8 cellular contexts compared by ENCODE assay signal in genomic region chr6:43769526-43770416, GRCh38. TPM values are rescaled to one million over a fixed set of nuclear protein-coding genes. Genes with fewer than 3 reads are reported as not detected.
DNase-seq lines count a peak whose midpoint lies in the region; ATAC-seq and TF ChIP-seq lines count a peak whose summit lies in the region.

TSS of gene VEGFA (plus strand) at chr6:43770211.

- H3K27ac Mint-ChIP-seq in T-helper 1 cell treated with Interleukin-12 subunit alpha and Interleukin-12 subunit beta and Interleukin-4 antibody, amounts not matched to agents 30 μg/mL and 1 μg/mL, for 36 hours: peak within 1 kb of the TSS; percentile 92

- peak; percentile 53 for ATAC-seq in HG02798 (IDR thresholded peaks at IDR 0.05; ENCODE audit: poor library complexity, unreplicated experiment)

- H3K27ac ChIP-seq in left ventricle myocardium inferior (replicated peaks) (peak within 1 kb of the TSS; percentile 98), uterus (peak within 1 kb of the TSS; percentile 89)

- peak; percentile 97 for TF ChIP-seq CTCF in GM12875 (IDR thresholded peaks at IDR 0.05; ENCODE audit: borderline replicate concordance, insufficient read depth, low read depth, low read length)
- TF ChIP-seq CTCF in left ventricle myocardium inferior (IDR thresholded peaks at IDR 0.05; ENCODE audit: borderline replicate concordance): peak; percentile 98
- TF ChIP-seq CTCF in uterus (IDR thresholded peaks at IDR 0.05): peak; percentile 94 to 98 (median 96)

- peak within 1 kb of the TSS; percentile 98 for H3K4me3 Mint-ChIP-seq in T-helper 1 cell treated with Interleukin-12 subunit alpha and Interleukin-12 subunit beta and Interleukin-4 antibody, amounts not matched to agents 30 μg/mL and 1 μg/mL, for 36 hours

- H3K4me3 ChIP-seq in GM12875 (ENCODE audit: low read depth, low read length) (peak within 1 kb of the TSS; percentile 72), left ventricle myocardium inferior (peak within 1 kb of the TSS; percentile 95), uterus (peak within 1 kb of the TSS; percentile 74 to 88)

- H3K4me1 Mint-ChIP-seq in T-helper 1 cell treated with Interleukin-12 subunit alpha and Interleukin-12 subunit beta and Interleukin-4 antibody, amounts not matched to agents 30 μg/mL and 1 μg/mL, for 36 hours (ENCODE audit: low read depth): peaks cover 30% of the 10 kb centered on the region

- no peaks in the 10 kb centered on the region for H3K27me3 Mint-ChIP-seq in T-helper 1 cell treated with Interleukin-12 subunit alpha and Interleukin-12 subunit beta and Interleukin-4 antibody, amounts not matched to agents 30 μg/mL and 1 μg/mL, for 36 hours (ENCODE audit: low read depth)

- H3K36me3 Mint-ChIP-seq in T-helper 1 cell treated with Interleukin-12 subunit alpha and Interleukin-12 subunit beta and Interleukin-4 antibody, amounts not matched to agents 30 μg/mL and 1 μg/mL, for 36 hours (ENCODE audit: low read depth): no peaks in the 10 kb centered on the region

- DNase-seq in NCI-H1436 treated with DMSO at 0.1 percent for 48 hours (lab: John Stamatoyannopoulos, UW): peak; percentile 55
- DNase-seq in amniotic stem cell (lab: John Stamatoyannopoulos, UW): peak; percentile 83
- peak; percentile 91 for DNase-seq in left ventricle myocardium inferior
- DNase-seq in pulmonary artery endothelial cell (ENCODE audit: low read depth, low spot score): peak; percentile 60
- DNase-seq in uterus: peak; percentile 91

- H3K4me1 ChIP-seq in left ventricle myocardium inferior: peaks cover 67% of the 10 kb centered on the region
- peaks cover 0 to 5% of the 10 kb centered on the region in 2 donors for H3K4me1 ChIP-seq in uterus

- H3K9me3 Mint-ChIP-seq in T-helper 1 cell treated with Interleukin-12 subunit alpha and Interleukin-12 subunit beta and Interleukin-4 antibody, amounts not matched to agents 30 μg/mL and 1 μg/mL, for 36 hours: no peaks in the 10 kb centered on the region

- H3K27me3 ChIP-seq in left ventricle myocardium inferior (ENCODE audit: low read depth): no peaks in the 10 kb centered on the region
- no peaks in the 10 kb centered on the region for H3K27me3 ChIP-seq in uterus

- intact Hi-C loops in left ventricle myocardium inferior (cut with micrococcal nuclease): loop anchor here (5.0 to 10.0 kb wide), 2 partner anchors 105 to 308 kb away; no protein-coding TSS in a partner anchor
- intact Hi-C loops in uterus (cut with DNase I; ENCODE audit: low total_unique reads): loop anchor here (2.0 to 10.0 kb wide), 4 partner anchors 102 to 305 kb away; no protein-coding TSS in a partner anchor

- peak; percentile 77 to 93 for TF ChIP-seq POLR2A in uterus (IDR thresholded peaks at IDR 0.05)

- no peaks in the 10 kb centered on the region for H3K36me3 ChIP-seq in left ventricle myocardium inferior
- no peaks in the 10 kb centered on the region for H3K36me3 ChIP-seq in uterus

- H3K9me3 ChIP-seq in left ventricle myocardium inferior (replicated peaks): no peaks in the 10 kb centered on the region
- H3K9me3 ChIP-seq in uterus: no peaks in the 10 kb centered on the region

RNA-seq across cellular contexts. Expression of gene VEGFA, which starts in this region (rescaled TPM):
- 359 TPM for total RNA-seq in left ventricle myocardium inferior
- 15.5 and 19.8 TPM in 2 replicates for total RNA-seq in pulmonary artery endothelial cell
- total RNA-seq in uterus: 100 to 1,000 TPM in 3 of 4 donors, 10 to 100 TPM in 1; 81.0 to 247 (median 156) TPM

Comparison
In these comparisons a context has a peak if more than half of its experiments do, and no peak if none do; other contexts are left out.
1. Peak in every context shown above with its lines: DNase-seq, ATAC-seq, H3K4me3 ChIP-seq and H3K27ac ChIP-seq.